12 cellular contexts compared by ENCODE assay signal in the genomic region with DNA sequence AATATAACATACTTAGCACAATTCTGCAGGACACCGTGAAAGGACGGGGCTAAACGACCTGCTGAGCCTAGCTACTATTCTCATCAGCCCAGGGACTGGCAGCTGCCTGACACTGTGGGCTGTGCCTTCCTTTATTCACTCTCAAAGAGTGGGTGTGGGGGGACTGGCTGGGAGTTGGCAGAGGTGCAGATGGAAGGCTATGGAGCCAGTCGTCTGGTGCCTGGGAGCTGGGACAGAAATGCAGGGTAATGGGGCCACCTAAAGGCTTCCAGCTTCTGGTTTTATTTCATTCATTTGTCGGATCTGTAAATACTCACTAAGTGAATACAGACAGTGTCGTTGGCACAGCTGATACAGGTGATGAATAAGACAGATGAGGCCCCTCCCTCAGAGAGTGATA. TPM values are rescaled to one million over a fixed set of nuclear protein-coding genes. Genes with fewer than 3 reads are reported as not detected.
DNase-seq lines count a peak whose midpoint lies in the region; ATAC-seq and TF ChIP-seq lines count a peak whose summit lies in the region.
"Had no signal": no experiment of that assay in that cellular context is flagged by ENCODE, and none has a peak within 500 bp of the region (broad histone marks: within the 10 kb centered on the region; RNA-seq: fewer than 3 reads in every experiment).

No MANE protein-coding gene starts in this region.

- ATAC-seq in activated naive CD4-positive, alpha-beta T cell treated with anti-CD3 and anti-CD28 coated beads, Interleukin-2, amount 50 U/mL, for 72 hours: no peak
- ATAC-seq in right cardiac atrium (peak; percentile 72 to 81), HG03469 (IDR thresholded peaks at IDR 0.05; ENCODE audit: unreplicated experiment) (no peak), HG02642 (IDR thresholded peaks at IDR 0.05; ENCODE audit: poor library complexity, unreplicated experiment) (no peak)
- ATAC-seq: stimulated activated naive B cell treated with anti-CD40 and anti-IgM and Interleukin-4, amounts not matched to agents 10 μg/mL and 1 μg/mL and 100 μg/mL, for 72 hours had no signal

- no peaks in the 10 kb centered on the region for H3K36me3 ChIP-seq in testis (ENCODE audit: low read depth, missing control alignments)
- no peaks in the 10 kb centered on the region for H3K36me3 ChIP-seq in prostate gland

- TF ChIP-seq CTCF in VCaP (conservative IDR thresholded peaks at IDR 0.05) (peak; percentile 46), testis (IDR thresholded peaks at IDR 0.05) (no peak), prostate gland (IDR thresholded peaks at IDR 0.05) (no peak)

- TF ChIP-seq POLR2A in testis (IDR thresholded peaks at IDR 0.05): no peak
- TF ChIP-seq POLR2A in prostate gland (IDR thresholded peaks at IDR 0.05): no peak

- intact Hi-C loops in right cardiac atrium (cut with DNase I): no loop called here
- intact Hi-C loops in testis (cut with DNase I; ENCODE audit: low total_unique reads): no loop called here
- intact Hi-C loops in prostate gland (cut with DNase I): no loop called here

- H3K4me1 ChIP-seq in right cardiac atrium (ENCODE audit: control insufficient read depth, insufficient read depth, low read length) (no peaks in the 10 kb centered on the region), testis (no peaks in the 10 kb centered on the region), prostate gland (replicated peaks) (no peaks in the 10 kb centered on the region)

- H3K9me3 ChIP-seq in right cardiac atrium (ENCODE audit: control insufficient read depth, low read length): no peaks in the 10 kb centered on the region
- no peaks in the 10 kb centered on the region for H3K9me3 ChIP-seq in testis
- no peaks in the 10 kb centered on the region for H3K9me3 ChIP-seq in prostate gland

- DNase-seq in activated naive CD4-positive, alpha-beta T cell treated with anti-CD3 and anti-CD28 coated beads, Interleukin-2, amount 50 U/mL, for 72 hours (ENCODE audit: low spot score in 2 of 2): no peak
- no peak for DNase-seq in activated naive CD4-positive, alpha-beta T cell treated with anti-CD3 and anti-CD28 coated beads, Interleukin-2, amount 50 U/mL, for 16 hours
- peak; percentile 39 to 67 (median 61) for DNase-seq in right cardiac atrium
- peak; percentile 20 for DNase-seq in testis
- no peak for DNase-seq in prostate gland (ENCODE audit: low spot score)
- DNase-seq: NCI-H2029; stimulated activated CD4-positive, alpha-beta T cell treated with anti-CD3 and anti-CD28 coated beads, Interleukin-12 subunit alpha, Interleukin-12 subunit beta, amount 100 ng/mL, for 4 hours; stimulated activated naive B cell treated with anti-CD40 and anti-IgM and Interleukin-4, amounts not matched to agents 10 μg/mL and 1 μg/mL and 100 μg/mL, for 72 hours had no signal

- H3K36me3 Mint-ChIP-seq in activated naive CD4-positive, alpha-beta T cell treated with anti-CD3 and anti-CD28 coated beads, Interleukin-2, amount 50 U/mL, for 72 hours: peaks cover 6 to 13% of the 10 kb centered on the region in 2 donors

- H3K9me3 Mint-ChIP-seq in activated naive CD4-positive, alpha-beta T cell treated with anti-CD3 and anti-CD28 coated beads, Interleukin-2, amount 50 U/mL, for 72 hours: no peaks in the 10 kb centered on the region
- H3K9me3 Mint-ChIP-seq: stimulated activated naive B cell treated with anti-CD40 and anti-IgM and Interleukin-4, amounts not matched to agents 10 μg/mL and 1 μg/mL and 100 μg/mL, for 72 hours; T-helper 1 cell treated with Interleukin-12 subunit alpha and Interleukin-12 subunit beta and Interleukin-4 antibody, amounts not matched to agents 30 μg/mL and 1 μg/mL, for 36 hours had no signal

- peak overlapping the region; percentile 46 for H3K27ac ChIP-seq in VCaP
- H3K27ac ChIP-seq in right cardiac atrium (ENCODE audit: low read length): no peak overlapping the region
- H3K27ac ChIP-seq in testis: no peak overlapping the region
- H3K27ac ChIP-seq in prostate gland: no peak overlapping the region

- H3K27me3 ChIP-seq in right cardiac atrium (ENCODE audit: control insufficient read depth, insufficient read depth) (no peaks in the 10 kb centered on the region), testis (no peaks in the 10 kb centered on the region), prostate gland (replicated peaks; ENCODE audit: insufficient read depth) (no peaks in the 10 kb centered on the region)

- no peak overlapping the region for H3K4me3 ChIP-seq in right cardiac atrium (ENCODE audit: low read length)
- H3K4me3 ChIP-seq in testis: no peak overlapping the region
- no peak overlapping the region for H3K4me3 ChIP-seq in prostate gland

- 52% methylated on average over 6 of the region's 6 CpGs for WGBS in right cardiac atrium
- 61 to 76% methylated on average over 6 of the region's 6 CpGs for WGBS in testis, 2 donors
- 59% methylated on average over 6 of the region's 6 CpGs for WGBS in prostate gland

- H3K27ac Mint-ChIP-seq in activated naive CD4-positive, alpha-beta T cell treated with anti-CD3 and anti-CD28 coated beads, Interleukin-2, amount 50 U/mL, for 72 hours: peak overlapping the region; percentile 47 to 86
- H3K27ac Mint-ChIP-seq: T-helper 1 cell treated with Interleukin-12 subunit alpha and Interleukin-12 subunit beta and Interleukin-4 antibody, amounts not matched to agents 30 μg/mL and 1 μg/mL, for 36 hours had no signal

RNA-seq across cellular contexts. Expression of gene NFU1, which starts 56.0 kb away (rescaled TPM):
- total RNA-seq in activated naive CD4-positive, alpha-beta T cell treated with anti-CD3 and anti-CD28 coated beads, Interleukin-2, amount 50 U/mL, for 72 hours: 10 to 100 TPM; 32.2 to 34.3 TPM
- total RNA-seq in right cardiac atrium: 10 to 100 TPM; 50.1 to 57.5 (median 52.4) TPM
- polyA plus RNA-seq in right cardiac atrium: 62.5 TPM
- 10 to 100 TPM; 31.8 to 33.1 TPM for total RNA-seq in testis
- 69.4 TPM for polyA plus RNA-seq in testis (ENCODE audit: insufficient read depth, low read depth, low replicate concordance)
- total RNA-seq in prostate gland: 10 to 100 TPM; 33.4 to 42.0 TPM

Comparison
In these comparisons a context has a peak if more than half of its experiments do, and no peak if none do; other contexts are left out.
1. ATAC-seq: peak in right cardiac atrium (2 of 2); none in activated naive CD4-positive, alpha-beta T cell treated with anti-CD3 and anti-CD28 coated beads, Interleukin-2, amount 50 U/mL, for 72 hours (0 of 2), HG03469 (single experiment) and HG02642 (single experiment).
2. DNase-seq: peak in right cardiac atrium (3 of 3) and testis (single experiment); none in activated naive CD4-positive, alpha-beta T cell treated with anti-CD3 and anti-CD28 coated beads, Interleukin-2, amount 50 U/mL, for 72 hours (0 of 2), activated naive CD4-positive, alpha-beta T cell treated with anti-CD3 and anti-CD28 coated beads, Interleukin-2, amount 50 U/mL, for 16 hours (single experiment) and prostate gland (single experiment).